Comparison of ENCODE assay signal across 10 cellular contexts in genomic region chr1:206717237-206717989, GRCh38. TPM values are rescaled to one million over a fixed set of nuclear protein-coding genes. Genes with fewer than 3 reads are reported as not detected.
DNase-seq lines count a peak whose midpoint lies in the region; ATAC-seq, FAIRE-seq and TF ChIP-seq lines count a peak whose summit lies in the region.
"Had no signal": no experiment of that assay in that cellular context is flagged by ENCODE, and none has a peak within 500 bp of the region (broad histone marks: within the 10 kb centered on the region; RNA-seq: fewer than 3 reads in every experiment).

No MANE protein-coding gene starts in this region.

- POLR2A ChIA-PET in GM10248 (lab: Yijun Ruan, JAX) = interaction anchor here (0.9 kb wide), 1 partner anchor 82 kb away, joined by 3 read pairs; the partner anchor contains the start of gene DYRK3

- CTCF ChIA-PET in GM10248 (lab: Yijun Ruan, JAX) = interaction anchor here (0.6 to 6.7 kb wide), 6 partner anchors 7 to 214 kb away, joined by 3 to 87 read pairs (median 8); no protein-coding TSS in a partner anchor

- peak; percentile 51 for DNase-seq in GM10248 (ENCODE audit: extremely low spot score)
- peak; percentile 50 for DNase-seq in choroid plexus epithelial cell (ENCODE audit: low read depth)
- DNase-seq in midbrain (lab: John Stamatoyannopoulos, UW) = no peak
- no peak for DNase-seq in urothelium cell line (ENCODE audit: low spot score)
- no peak for DNase-seq in Kasumi-1 (lab: John Stamatoyannopoulos, UW)
- no peak for DNase-seq in NCI-H187 treated with DMSO at 0.1 percent for 48 hours (lab: John Stamatoyannopoulos, UW)

- no peaks in the 10 kb centered on the region for H3K36me3 Mint-ChIP-seq in IgD-negative memory B cell

- peak overlapping the region; percentile 5 to 88 (median 44) for H3K4me3 Mint-ChIP-seq in IgD-negative memory B cell

- H3K27me3 Mint-ChIP-seq in IgD-negative memory B cell = no peaks in the 10 kb centered on the region

- TF ChIP-seq CTCF in GM10248 (IDR thresholded peaks at IDR 0.05; ENCODE audit: control extremely low read depth, extremely low read depth, low read depth, missing control alignments) = no peak
- no peak for TF ChIP-seq CTCF in choroid plexus epithelial cell (conservative IDR thresholded peaks at IDR 0.05; ENCODE audit: low read depth, low read length)

- H3K4me3 ChIP-seq in choroid plexus epithelial cell (ENCODE audit: low read depth, low read length) = no peak overlapping the region
- H3K4me3 ChIP-seq: pancreas had no signal

- peak overlapping the region; percentile 94 to 97 (median 95) for H3K27ac Mint-ChIP-seq in IgD-negative memory B cell

- H3K9me3 Mint-ChIP-seq in IgD-negative memory B cell = no peaks in the 10 kb centered on the region

- FAIRE-seq in urothelium cell line (lab: Jason Lieb, UNC) = no peak
- FAIRE-seq: astrocyte, pancreas had no signal

- ATAC-seq in GM21423 (IDR thresholded peaks at IDR 0.05; ENCODE audit: unreplicated experiment) = peak; percentile 82
- ATAC-seq: pancreas had no signal

- peaks cover 68 to 77% (median 75%) of the 10 kb centered on the region in 3 donors for H3K4me1 Mint-ChIP-seq in IgD-negative memory B cell

RNA-seq across cellular contexts. Expression of gene MAPKAPK2, which starts 32.7 kb away (rescaled TPM):
- 4.1 TPM for polyA plus RNA-seq in IgD-negative memory B cell

RNA-seq across cellular contexts. Expression of gene IL19, which starts 53.2 kb away (rescaled TPM):
- not detected for polyA plus RNA-seq in IgD-negative memory B cell
- polyA plus RNA-seq: pancreas had no signal

RNA-seq across cellular contexts. Expression of gene IL10, which starts 54.9 kb away (rescaled TPM):
- 0.56 TPM for polyA plus RNA-seq in IgD-negative memory B cell

Comparison
In these comparisons a context has a peak if more than half of its experiments do, and no peak if none do; other contexts are left out.
1. DNase-seq: peak in GM10248 (single experiment) and choroid plexus epithelial cell (single experiment); none in midbrain (single experiment), urothelium cell line (single experiment), Kasumi-1 (0 of 2) and NCI-H187 treated with DMSO at 0.1 percent for 48 hours (single experiment).